Comparison of ENCODE assay signal across 10 cellular contexts in the genomic region with DNA sequence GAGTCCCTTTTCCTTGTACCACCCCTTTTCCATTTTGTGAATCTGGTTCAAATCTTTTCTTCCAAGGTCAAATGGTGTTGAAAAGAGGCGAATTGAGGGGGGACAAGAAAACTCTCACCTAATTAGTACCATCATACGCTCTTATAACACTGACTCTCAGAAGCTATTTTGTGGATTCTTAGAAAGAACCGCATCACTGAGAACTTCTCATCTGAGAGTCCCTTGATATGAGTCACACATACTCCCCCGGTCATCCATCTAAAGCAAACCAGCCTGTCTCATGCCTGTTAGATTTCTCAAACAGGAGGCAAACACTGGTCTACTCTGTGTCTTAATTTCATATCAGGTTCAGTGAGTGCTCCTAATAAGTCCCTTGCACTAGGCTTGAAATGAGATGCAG.
DNase-seq lines count a peak whose midpoint lies in the region; ATAC-seq and TF ChIP-seq lines count a peak whose summit lies in the region.
"Had no signal": no experiment of that assay in that cellular context is flagged by ENCODE, and none has a peak within 500 bp of the region (broad histone marks: within the 10 kb centered on the region; RNA-seq: fewer than 3 reads in every experiment).

No MANE protein-coding gene starts in this region.

- no peak overlapping the region for H2AFZ ChIP-seq in PC-9

- H3K36me3 Mint-ChIP-seq in stimulated activated memory B cell treated with anti-CD40 and anti-IgM and Interleukin-4, amounts not matched to agents 10 μg/mL and 1 μg/mL and 100 μg/mL, for 72 hours = no peaks in the 10 kb centered on the region

- CTCF ChIA-PET in PC-9 (lab: Charles Lee) = no interaction called here

- H3K4me3 ChIP-seq in heart left ventricle = no peak overlapping the region
- no peak overlapping the region for H3K4me3 ChIP-seq in PC-9
- H3K4me3 ChIP-seq: SJCRH30 had no signal

- no peaks in the 10 kb centered on the region for H3K9me2 ChIP-seq in PC-9 (ENCODE audit: insufficient read depth)

- H3K4me1 Mint-ChIP-seq in stimulated activated memory B cell treated with anti-CD40 and anti-IgM and Interleukin-4, amounts not matched to agents 10 μg/mL and 1 μg/mL and 100 μg/mL, for 72 hours = peaks cover 11% of the 10 kb centered on the region
- no peaks in the 10 kb centered on the region for H3K4me1 Mint-ChIP-seq in stimulated activated naive CD8-positive, alpha-beta T cell treated with anti-CD3 and anti-CD28 coated beads, Interleukin-15, amount 100 ng/mL, for 72 hours

- POLR2A ChIA-PET in PC-9 (lab: Charles Lee; ENCODE audit: unreplicated experiment) = no interaction called here

- no peaks in the 10 kb centered on the region for H4K20me1 ChIP-seq in PC-9 (ENCODE audit: insufficient read depth)

- H3K79me2 ChIP-seq in PC-9 (ENCODE audit: low read depth) = no peaks in the 10 kb centered on the region

- 82 to 87% (median 85%) methylated on average over 4 of the region's 4 CpGs for WGBS in heart left ventricle, 4 donors

- no peak overlapping the region for H3K4me3 Mint-ChIP-seq in stimulated activated memory B cell treated with anti-CD40 and anti-IgM and Interleukin-4, amounts not matched to agents 10 μg/mL and 1 μg/mL and 100 μg/mL, for 72 hours
- no peak overlapping the region for H3K4me3 Mint-ChIP-seq in stimulated activated naive CD8-positive, alpha-beta T cell treated with anti-CD3 and anti-CD28 coated beads, Interleukin-15, amount 100 ng/mL, for 72 hours

- no peaks in the 10 kb centered on the region for H3F3A ChIP-seq in PC-9 (ENCODE audit: insufficient read depth, low read depth)

- no peak overlapping the region for H3K27ac Mint-ChIP-seq in stimulated activated memory B cell treated with anti-CD40 and anti-IgM and Interleukin-4, amounts not matched to agents 10 μg/mL and 1 μg/mL and 100 μg/mL, for 72 hours
- H3K27ac Mint-ChIP-seq in stimulated activated naive CD8-positive, alpha-beta T cell treated with anti-CD3 and anti-CD28 coated beads, Interleukin-15, amount 100 ng/mL, for 72 hours = no peak overlapping the region

- H3K27me3 Mint-ChIP-seq in stimulated activated memory B cell treated with anti-CD40 and anti-IgM and Interleukin-4, amounts not matched to agents 10 μg/mL and 1 μg/mL and 100 μg/mL, for 72 hours = peaks cover 48% of the 10 kb centered on the region
- peaks cover 48% of the 10 kb centered on the region for H3K27me3 Mint-ChIP-seq in stimulated activated naive CD8-positive, alpha-beta T cell treated with anti-CD3 and anti-CD28 coated beads, Interleukin-15, amount 100 ng/mL, for 72 hours

- TF ChIP-seq CTCF in heart left ventricle (IDR thresholded peaks at IDR 0.05) (no peak), PC-9 (conservative IDR thresholded peaks at IDR 0.05) (no peak)

- H3K36me3 ChIP-seq in heart left ventricle (no peaks in the 10 kb centered on the region), PC-9 (ENCODE audit: low read depth) (no peaks in the 10 kb centered on the region)
- H3K36me3 ChIP-seq: SJCRH30 had no signal

- no peaks in the 10 kb centered on the region for H3K9me3 Mint-ChIP-seq in stimulated activated memory B cell treated with anti-CD40 and anti-IgM and Interleukin-4, amounts not matched to agents 10 μg/mL and 1 μg/mL and 100 μg/mL, for 72 hours
- no peaks in the 10 kb centered on the region for H3K9me3 Mint-ChIP-seq in stimulated activated naive CD8-positive, alpha-beta T cell treated with anti-CD3 and anti-CD28 coated beads, Interleukin-15, amount 100 ng/mL, for 72 hours

- ATAC-seq in GM18909 (IDR thresholded peaks at IDR 0.05; ENCODE audit: poor library complexity, unreplicated experiment) (peak; percentile 82), HG02885 (IDR thresholded peaks at IDR 0.05; ENCODE audit: poor library complexity, unreplicated experiment) (peak; percentile 93), SK-N-SH treated with all-trans-retinoic acid at 6 μM for 48 hours (peak; percentile 83), heart left ventricle (no peak)
- ATAC-seq in stimulated activated memory B cell treated with anti-CD40 and anti-IgM and Interleukin-4, amounts not matched to agents 10 μg/mL and 1 μg/mL and 100 μg/mL, for 72 hours = peak; percentile 90
- ATAC-seq in stimulated activated naive CD8-positive, alpha-beta T cell treated with anti-CD3 and anti-CD28 coated beads, Interleukin-15, amount 100 ng/mL, for 72 hours = no peak
- ATAC-seq: left lobe of liver had no signal

- H3K27ac ChIP-seq in heart left ventricle (no peak overlapping the region), PC-9 (no peak overlapping the region)
- H3K27ac ChIP-seq: SJCRH30 had no signal

- H3K4me1 ChIP-seq in heart left ventricle (no peaks in the 10 kb centered on the region), PC-9 (replicated peaks; ENCODE audit: insufficient read depth) (no peaks in the 10 kb centered on the region; the same call in 1 of the 2 replicates)
- H3K4me1 ChIP-seq: SJCRH30 had no signal

- no peak for TF ChIP-seq POLR2A in heart left ventricle (IDR thresholded peaks at IDR 0.05)

- DNase-seq in heart left ventricle (no peak), PC-9 (no peak), DMS79 treated with DMSO at 0.1 percent for 48 hours (lab: John Stamatoyannopoulos, UW) (no peak)
- no peak for DNase-seq in stimulated activated naive CD8-positive, alpha-beta T cell treated with anti-CD3 and anti-CD28 coated beads, Interleukin-15, amount 100 ng/mL, for 72 hours
- DNase-seq: SJCRH30 had no signal

- H3K27me3 ChIP-seq in heart left ventricle (no peaks in the 10 kb centered on the region), PC-9 (ENCODE audit: insufficient read depth, low read depth) (no peaks in the 10 kb centered on the region)
- H3K27me3 ChIP-seq: SJCRH30 had no signal

- no peak overlapping the region for H3K4me2 ChIP-seq in PC-9

- BruUV-seq in PC-9 (replicated peaks; lab: Mats Ljungman, UMichigan) = no TSS peak

- no peaks in the 10 kb centered on the region for H3K9me3 ChIP-seq in heart left ventricle
- H3K9me3 ChIP-seq in PC-9 (ENCODE audit: insufficient read depth, low read depth) = no peaks in the 10 kb centered on the region
- H3K9me3 ChIP-seq: SJCRH30 had no signal

- intact Hi-C loops in heart left ventricle (cut with DNase I) (no loop called here), PC-9 (cut with micrococcal nuclease; ENCODE audit: unreplicated experiment) (no loop called here)

TF ChIP-seq in SK-N-SH treated with all-trans-retinoic acid at 6 μM for 48 hours, 23 proteins besides CTCF, POLR2A, EP300 and RAD21 (continues in another document):
- TF ChIP-seq, protein P1, sequence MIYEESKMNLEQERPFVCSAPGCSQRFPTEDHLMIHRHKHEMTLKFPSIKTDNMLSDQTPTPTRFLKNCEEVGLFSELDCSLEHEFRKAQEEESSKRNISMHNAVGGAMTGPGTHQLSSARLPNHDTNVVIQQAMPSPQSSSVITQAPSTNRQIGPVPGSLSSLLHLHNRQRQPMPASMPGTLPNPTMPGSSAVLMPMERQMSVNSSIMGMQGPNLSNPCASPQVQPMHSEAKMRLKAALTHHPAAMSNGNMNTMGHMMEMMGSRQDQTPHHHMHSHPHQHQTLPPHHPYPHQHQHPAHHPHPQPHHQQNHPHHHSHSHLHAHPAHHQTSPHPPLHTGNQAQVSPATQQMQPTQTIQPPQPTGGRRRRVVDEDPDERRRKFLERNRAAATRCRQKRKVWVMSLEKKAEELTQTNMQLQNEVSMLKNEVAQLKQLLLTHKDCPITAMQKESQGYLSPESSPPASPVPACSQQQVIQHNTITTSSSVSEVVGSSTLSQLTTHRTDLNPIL (CRISPR knock-in tag; IDR thresholded peaks at IDR 0.05; ENCODE audit: low read depth) = no peak
- no peak for TF ChIP-seq GLIS3 (CRISPR knock-in tag; IDR thresholded peaks at IDR 0.05)
- no peak for TF ChIP-seq CSDC2 (CRISPR knock-in tag; IDR thresholded peaks at IDR 0.05)
- no peak for TF ChIP-seq OSR1 (CRISPR knock-in tag; IDR thresholded peaks at IDR 0.05)
- TF ChIP-seq TOX (CRISPR knock-in tag; IDR thresholded peaks at IDR 0.05; ENCODE audit: borderline replicate concordance) = no peak
- TF ChIP-seq, protein P2, sequence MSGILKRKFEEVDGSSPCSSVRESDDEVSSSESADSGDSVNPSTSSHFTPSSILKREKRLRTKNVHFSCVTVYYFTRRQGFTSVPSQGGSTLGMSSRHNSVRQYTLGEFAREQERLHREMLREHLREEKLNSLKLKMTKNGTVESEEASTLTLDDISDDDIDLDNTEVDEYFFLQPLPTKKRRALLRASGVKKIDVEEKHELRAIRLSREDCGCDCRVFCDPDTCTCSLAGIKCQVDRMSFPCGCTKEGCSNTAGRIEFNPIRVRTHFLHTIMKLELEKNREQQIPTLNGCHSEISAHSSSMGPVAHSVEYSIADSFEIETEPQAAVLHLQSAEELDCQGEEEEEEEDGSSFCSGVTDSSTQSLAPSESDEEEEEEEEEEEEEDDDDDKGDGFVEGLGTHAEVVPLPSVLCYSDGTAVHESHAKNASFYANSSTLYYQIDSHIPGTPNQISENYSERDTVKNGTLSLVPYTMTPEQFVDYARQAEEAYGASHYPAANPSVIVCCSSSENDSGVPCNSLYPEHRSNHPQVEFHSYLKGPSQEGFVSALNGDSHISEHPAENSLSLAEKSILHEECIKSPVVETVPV (CRISPR knock-in tag; IDR thresholded peaks at IDR 0.05) = no peak
- TF ChIP-seq ZNF70 (CRISPR knock-in tag; IDR thresholded peaks at IDR 0.05) = no peak
- TF ChIP-seq ESRRG (CRISPR knock-in tag; IDR thresholded peaks at IDR 0.05) = no peak
- TF ChIP-seq PATZ1 (CRISPR knock-in tag; IDR thresholded peaks at IDR 0.05; ENCODE audit: borderline replicate concordance) = no peak
- no peak for TF ChIP-seq RARB (CRISPR knock-in tag; IDR thresholded peaks at IDR 0.05)
- no peak for TF ChIP-seq ZFP30 (CRISPR knock-in tag; IDR thresholded peaks at IDR 0.05)
- TF ChIP-seq ZNF565 (CRISPR knock-in tag; conservative IDR thresholded peaks at IDR 0.05; ENCODE audit: low read depth) = no peak
- TF ChIP-seq ZFP3 (CRISPR knock-in tag; IDR thresholded peaks at IDR 0.05) = no peak
- no peak for TF ChIP-seq SNAI2 (CRISPR knock-in tag; IDR thresholded peaks at IDR 0.05)

Comparison
In these comparisons a context has a peak if more than half of its experiments do, and no peak if none do; other contexts are left out.
1. ATAC-seq: peak in GM18909 (single experiment), HG02885 (single experiment), SK-N-SH treated with all-trans-retinoic acid at 6 μM for 48 hours (single experiment) and stimulated activated memory B cell treated with anti-CD40 and anti-IgM and Interleukin-4, amounts not matched to agents 10 μg/mL and 1 μg/mL and 100 μg/mL, for 72 hours (single experiment); none in heart left ventricle (0 of 4) and stimulated activated naive CD8-positive, alpha-beta T cell treated with anti-CD3 and anti-CD28 coated beads, Interleukin-15, amount 100 ng/mL, for 72 hours (single experiment).